25 cellular contexts compared by ENCODE assay signal in genomic region chr7:34371922-34372321, GRCh38.
"Had no signal": no experiment of that assay in that cellular context is flagged by ENCODE, and none has a peak within 500 bp of the region (broad histone marks: within the 10 kb centered on the region; RNA-seq: fewer than 3 reads in every experiment).

No MANE protein-coding gene starts in this region.

- H3K4me3 ChIP-seq: lower lobe of right lung, ovary, psoas muscle, smooth muscle cell, suprapubic skin, transverse colon, upper lobe of right lung, uterus had no signal

- H3K36me3 ChIP-seq: lower lobe of right lung, ovary, suprapubic skin, transverse colon, upper lobe of right lung, uterus had no signal

- H3K4me3 Mint-ChIP-seq: effector memory CD8-positive, alpha-beta T cell; immature natural killer cell; natural killer cell; stimulated activated naive CD8-positive, alpha-beta T cell treated with anti-CD3 and anti-CD28 coated beads, Interleukin-15, amount 100 ng/mL, for 72 hours had no signal

- DNase-seq: cortex of kidney; effector memory CD8-positive, alpha-beta T cell; hypothalamus; immature natural killer cell; islet precursor cell; left ventricle myocardium superior; lower lobe of right lung; natural killer cell; occipital lobe; ovary; posterior cingulate gyrus; psoas muscle; stimulated activated CD4-positive, alpha-beta T cell treated with anti-CD3 and anti-CD28 coated beads, Interleukin-12 subunit alpha, Interleukin-12 subunit beta, amount 100 ng/mL, for 4 hours; stimulated activated CD4-positive, alpha-beta T cell treated with anti-CD3 and anti-CD28 coated beads, Interleukin-1b, Interleukin-23, amount 100 ng/mL, for 48 hours; stimulated activated CD4-positive, alpha-beta T cell treated with anti-CD3 and anti-CD28 coated beads, Interleukin-4, amount 100 ng/mL, for 1 hour; stimulated activated CD8-positive, alpha-beta memory T cell treated with anti-CD3 and anti-CD28 coated beads, Interleukin-4, amount 100 ng/mL, for 48 hours; stimulated activated naive CD4-positive, alpha-beta T cell; stimulated activated naive CD8-positive, alpha-beta T cell treated with anti-CD3 and anti-CD28 coated beads, Interleukin-15, amount 100 ng/mL, for 72 hours; transverse colon; upper lobe of right lung; uterus had no signal

- H3K27ac Mint-ChIP-seq: effector memory CD8-positive, alpha-beta T cell; immature natural killer cell; natural killer cell; stimulated activated naive CD8-positive, alpha-beta T cell treated with anti-CD3 and anti-CD28 coated beads, Interleukin-15, amount 100 ng/mL, for 72 hours had no signal

- H3K9me3 ChIP-seq: lower lobe of right lung, ovary, psoas muscle, suprapubic skin, transverse colon, upper lobe of right lung, uterus had no signal

- ATAC-seq: effector memory CD8-positive, alpha-beta T cell; left ventricle myocardium superior; lower lobe of right lung; natural killer cell; psoas muscle; sciatic nerve; stimulated activated naive CD8-positive, alpha-beta T cell treated with anti-CD3 and anti-CD28 coated beads, Interleukin-15, amount 100 ng/mL, for 72 hours; upper lobe of right lung had no signal

- H3K27me3 Mint-ChIP-seq: effector memory CD8-positive, alpha-beta T cell; stimulated activated naive CD8-positive, alpha-beta T cell treated with anti-CD3 and anti-CD28 coated beads, Interleukin-15, amount 100 ng/mL, for 72 hours had no signal

- H3K27me3 ChIP-seq: ovary, suprapubic skin, transverse colon, upper lobe of right lung, uterus had no signal

- H3K36me3 Mint-ChIP-seq: immature natural killer cell, natural killer cell had no signal

- FAIRE-seq: frontal cortex had no signal

- H3K4me2 ChIP-seq: smooth muscle cell had no signal

- H3K4me1 ChIP-seq: lower lobe of right lung, psoas muscle, suprapubic skin, transverse colon, upper lobe of right lung, uterus had no signal

- H3K27ac ChIP-seq: lower lobe of right lung, ovary, psoas muscle, suprapubic skin, transverse colon, upper lobe of right lung, uterus had no signal

- H3K4me1 Mint-ChIP-seq: immature natural killer cell; natural killer cell; stimulated activated naive CD8-positive, alpha-beta T cell treated with anti-CD3 and anti-CD28 coated beads, Interleukin-15, amount 100 ng/mL, for 72 hours had no signal
